Comparison of ENCODE assay signal across 1 cellular context in genomic region chr16:2339521-2340484, GRCh38.
TF ChIP-seq lines count a peak whose summit lies in the region.

No MANE protein-coding gene starts in this region.

TF ChIP-seq in HepG2, 621 proteins besides CTCF, POLR2A, EP300 and RAD21 (continued from another document and continues in another):
- TF ChIP-seq CREBL2 (CRISPR knock-in tag; IDR thresholded peaks at IDR 0.05; ENCODE audit: borderline replicate concordance) (peak; percentile 70; the same call in 1 of the 2 replicates), ZFP91 (CRISPR knock-in tag; IDR thresholded peaks at IDR 0.05; ENCODE audit: borderline replicate concordance) (peak; percentile 51; the same call in 1 of the 2 replicates), IKZF5 (CRISPR knock-in tag; IDR thresholded peaks at IDR 0.05) (peak; percentile 27; the same call in 1 of the 2 replicates), ZNF891 (CRISPR knock-in tag; IDR thresholded peaks at IDR 0.05) (0 out of 2 replicates have a peak, but pooled peaks have one; percentile 49), TBL1XR1 (IDR thresholded peaks at IDR 0.05; ENCODE audit: borderline replicate concordance, low read length, partially characterized antibody) (no peak), ZNF280B (CRISPR knock-in tag; IDR thresholded peaks at IDR 0.05; ENCODE audit: borderline replicate concordance) (peak; percentile 56), TBX2 (CRISPR knock-in tag; IDR thresholded peaks at IDR 0.05; ENCODE audit: borderline replicate concordance) (peak; percentile 62), ZNF350 (CRISPR knock-in tag; IDR thresholded peaks at IDR 0.05; ENCODE audit: borderline replicate concordance, low read depth) (peak; percentile 56; the same call in 1 of the 2 replicates), ZFP37 (CRISPR knock-in tag; IDR thresholded peaks at IDR 0.05; ENCODE audit: borderline replicate concordance) (no peak), NKX3-1 (CRISPR knock-in tag; IDR thresholded peaks at IDR 0.05) (no peak), KAT7 (CRISPR knock-in tag; IDR thresholded peaks at IDR 0.05; ENCODE audit: borderline replicate concordance) (no peak), YY1 (IDR thresholded peaks at IDR 0.05; ENCODE audit: insufficient read depth, insufficient replicate concordance, low read depth, low read length) (peak; percentile 32), ZNF234 (CRISPR knock-in tag; conservative IDR thresholded peaks at IDR 0.05) (no peak), UBTF (CRISPR knock-in tag; IDR thresholded peaks at IDR 0.05) (peak; percentile 88), ZNF503 (CRISPR knock-in tag; IDR thresholded peaks at IDR 0.05) (no peak), ARID5B (CRISPR knock-in tag; IDR thresholded peaks at IDR 0.05) (peak; percentile 32; the same call in 1 of the 2 replicates), EHMT2 (IDR thresholded peaks at IDR 0.05; ENCODE audit: borderline replicate concordance, low read depth, low read length) (no peak), ZBTB7A (CRISPR knock-in tag; IDR thresholded peaks at IDR 0.05) (no peak), RBM39 (IDR thresholded peaks at IDR 0.05; ENCODE audit: low read depth, low read length, poor library complexity, severe bottlenecking) (no peak), PAWR (CRISPR knock-in tag; IDR thresholded peaks at IDR 0.05; ENCODE audit: borderline replicate concordance) (no peak), RCOR2 (CRISPR knock-in tag; IDR thresholded peaks at IDR 0.05) (no peak), KDM2A (CRISPR knock-in tag; IDR thresholded peaks at IDR 0.05; ENCODE audit: borderline replicate concordance, low read depth) (peak; percentile 67; the same call in 1 of the 2 replicates), ZFY (CRISPR knock-in tag; IDR thresholded peaks at IDR 0.05) (peak; percentile 41; the same call in 1 of the 2 replicates), ZFP36 (IDR thresholded peaks at IDR 0.05; ENCODE audit: borderline replicate concordance, low read depth, low read length, partially characterized antibody) (no peak), CREB3 (CRISPR knock-in tag; IDR thresholded peaks at IDR 0.05) (no peak), SALL1 (CRISPR knock-in tag; IDR thresholded peaks at IDR 0.05) (peak; percentile 51; the same call in 1 of the 2 replicates), IKZF4 (CRISPR knock-in tag; IDR thresholded peaks at IDR 0.05; ENCODE audit: borderline replicate concordance, low read depth, not compliant biosample characterization) (peak; percentile 5), GATAD2A (CRISPR knock-in tag; IDR thresholded peaks at IDR 0.05) (peak; percentile 11; the same call in 1 of the 2 replicates), BCL3 (CRISPR knock-in tag; IDR thresholded peaks at IDR 0.05) (no peak), HNRNPL (IDR thresholded peaks at IDR 0.05; ENCODE audit: low read depth, low read length) (peak; percentile 55; the same call in 1 of the 2 replicates), ZBTB10 (CRISPR knock-in tag; IDR thresholded peaks at IDR 0.05; ENCODE audit: borderline replicate concordance) (no peak)
